In genomic region chr11:71453021-71453910, GRCh38 we compare ENCODE assay signal across 8 cellular contexts. TPM values are rescaled to one million over a fixed set of nuclear protein-coding genes. Genes with fewer than 3 reads are reported as not detected.
A peak's percentile ranks its signal among the peaks of the same experiment; 100 is the strongest.
DNase-seq lines count a peak whose midpoint lies in the region; ATAC-seq lines count a peak whose summit lies in the region.

NADSYN1 (plus strand) TSS chr11:71453203; CDS start chr11:71453297, 94 bp downstream.

- peak; percentile 93 for DNase-seq in ACHN
- DNase-seq in NCI-H510A treated with DMSO at 0.1 percent for 48 hours (lab: John Stamatoyannopoulos, UW), result peak; percentile 95
- DNase-seq in activated CD4-positive, alpha-beta T cell treated with anti-CD3 and anti-CD28 coated beads for 24 hours (ENCODE audit: low read depth in 2 of 2), result peak; percentile 92 to 93
- peak; percentile 99 for DNase-seq in cerebellum (ENCODE audit: low spot score)
- peak; percentile 91 for DNase-seq in kidney glomerular epithelial cell (lab: John Stamatoyannopoulos, UW)
- peak; percentile 86 to 91 for DNase-seq in stimulated activated CD4-positive, alpha-beta T cell treated with anti-CD3 and anti-CD28 coated beads, Interleukin-15, amount 100 ng/mL, for 48 hours (ENCODE audit: low read depth in 2 of 2)

- in situ Hi-C loops in ACHN (cut with HindIII; ENCODE audit: low pct_ligation_motif_present, low pct_unique_long_range_greater_than_20kb, low sequenced_read_pairs), result no loop called here

- ATAC-seq in GM19023 (IDR thresholded peaks at IDR 0.05; ENCODE audit: unreplicated experiment) (peak; percentile 49), HG03354 (IDR thresholded peaks at IDR 0.05; ENCODE audit: poor library complexity, severe bottlenecking, unreplicated experiment) (peak; percentile 54)

RNA-seq across cellular contexts. Expression of gene NADSYN1, which starts in this region (rescaled TPM):
- total RNA-seq in cerebellum, result 32.0 TPM

Comparison
In these comparisons a context has a peak if more than half of its experiments do, and no peak if none do; other contexts are left out.
1. Peak in every context shown above with its lines: DNase-seq and ATAC-seq.